In the genomic region with DNA sequence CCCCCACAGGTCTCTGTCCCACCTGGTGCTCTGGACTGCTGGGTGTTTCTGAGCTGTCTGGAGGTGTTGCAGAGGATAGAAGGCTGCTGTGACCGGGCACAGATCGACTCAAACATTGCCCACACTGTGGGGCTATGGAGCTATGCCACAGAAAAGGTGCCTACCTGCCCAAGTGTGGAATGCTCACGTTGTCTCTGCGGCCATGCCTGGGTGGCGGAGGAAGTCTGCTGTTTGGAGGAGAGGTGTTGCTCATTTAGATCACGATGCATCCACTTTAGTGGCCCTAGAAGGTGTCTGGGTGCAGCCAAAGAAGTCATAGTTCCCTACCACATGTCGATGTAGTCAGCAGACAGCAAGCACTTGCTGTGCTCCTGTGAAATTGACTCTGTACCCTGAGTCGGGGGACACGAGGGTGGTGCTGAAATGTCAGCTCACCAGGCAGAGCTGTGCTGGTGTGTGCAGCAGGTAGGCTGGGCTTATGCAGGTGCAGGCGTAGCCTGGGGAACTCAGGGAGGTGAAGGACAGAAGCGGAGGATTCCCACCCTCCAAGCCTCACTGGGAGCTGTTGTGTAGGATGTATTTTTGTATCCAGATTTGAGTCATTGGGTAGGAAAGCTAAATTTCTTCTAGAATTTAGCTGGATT, we compare ENCODE assay signal across 1 cellular context.
TF ChIP-seq lines count a peak whose summit lies in the region.

No MANE protein-coding gene starts in this region.

TF ChIP-seq in GM23338, 12 proteins besides CTCF, POLR2A, EP300 and RAD21 (continued from another document):
- TF ChIP-seq CREB1 (CRISPR knock-in tag; IDR thresholded peaks at IDR 0.05; ENCODE audit: low read depth) (no peak), EZH2phosphoT487 (IDR thresholded peaks at IDR 0.05; ENCODE audit: unreplicated experiment) (no peak), POLR2AphosphoS5 (IDR thresholded peaks at IDR 0.05; ENCODE audit: low read depth) (no peak), EZH2 (IDR thresholded peaks at IDR 0.05; ENCODE audit: low read depth, unreplicated experiment) (no peak)
TF ChIP-seq in GM23338: peak in this region for 0.
